ENCODE assay signal across 15 cellular contexts in genomic region chr5:133735346-133735745, GRCh38.
DNase-seq lines count a peak whose midpoint lies in the region; ATAC-seq and TF ChIP-seq lines count a peak whose summit lies in the region.
"Had no signal": no experiment of that assay in that cellular context is flagged by ENCODE, and none has a peak within 500 bp of the region (broad histone marks: within the 10 kb centered on the region; RNA-seq: fewer than 3 reads in every experiment).

No MANE protein-coding gene starts in this region.

- H3K27ac ChIP-seq in right lobe of liver = no peak overlapping the region
- no peak overlapping the region for H3K27ac ChIP-seq in sigmoid colon
- H3K27ac ChIP-seq: heart left ventricle, neutrophil, VCaP had no signal

- H3K4me1 Mint-ChIP-seq in type B pancreatic cell (ENCODE audit: unreplicated experiment) = no peaks in the 10 kb centered on the region

- TF ChIP-seq CTCF in BJ (IDR thresholded peaks at IDR 0.05; ENCODE audit: insufficient read depth, low read depth, low read length) (no peak), cardiac fibroblast (IDR thresholded peaks at IDR 0.05; ENCODE audit: low read depth, low read length) (no peak), right lobe of liver (IDR thresholded peaks at IDR 0.05) (no peak), sigmoid colon (IDR thresholded peaks at IDR 0.05) (no peak), type B pancreatic cell (conservative IDR thresholded peaks at IDR 0.05) (no peak)

- no peak for TF ChIP-seq EP300 in sigmoid colon (IDR thresholded peaks at IDR 0.05)

- WGBS in right lobe of liver (ENCODE audit: insufficient coverage, low coverage, low lambda C conversion rate, missing lambda C conversion rate) = 52% methylated on average over 9 of the region's 9 CpGs
- WGBS in sigmoid colon, 2 donors = 74 to 75% methylated on average over 9 of the region's 9 CpGs

- H3K36me3 ChIP-seq in BJ (ENCODE audit: control insufficient read depth, insufficient read depth, low read length) = no peaks in the 10 kb centered on the region
- no peaks in the 10 kb centered on the region for H3K36me3 ChIP-seq in right lobe of liver
- H3K36me3 ChIP-seq in sigmoid colon = no peaks in the 10 kb centered on the region
- H3K36me3 ChIP-seq: heart left ventricle, neutrophil had no signal

- CTCF ChIA-PET in BJ (lab: Yijun Ruan, JAX) = no interaction called here

- H3K9me3 ChIP-seq in right lobe of liver (no peaks in the 10 kb centered on the region), sigmoid colon (no peaks in the 10 kb centered on the region)
- H3K9me3 ChIP-seq: neutrophil had no signal

- intact Hi-C loops in right lobe of liver (cut with DNase I) = no loop called here
- intact Hi-C loops in sigmoid colon (cut with DNase I) = no loop called here

- TF ChIP-seq POLR2A in right lobe of liver (IDR thresholded peaks at IDR 0.05) (no peak), sigmoid colon (IDR thresholded peaks at IDR 0.05) (no peak)

- no peaks in the 10 kb centered on the region for H3K4me1 ChIP-seq in right lobe of liver
- no peaks in the 10 kb centered on the region for H3K4me1 ChIP-seq in sigmoid colon
- H3K4me1 ChIP-seq: heart left ventricle had no signal

- DNase-seq in BJ (ENCODE audit: low read depth) = peak; percentile 57
- peak; percentile 97 for DNase-seq in M059J (ENCODE audit: low read depth)
- DNase-seq in cardiac fibroblast (ENCODE audit: low read depth in 2 of 2) = peak; percentile 6 to 22
- no peak for DNase-seq in right lobe of liver
- no peak for DNase-seq in NCI-H69 (lab: John Stamatoyannopoulos, UW)
- no peak for DNase-seq in sigmoid colon
- DNase-seq in effector CD4-positive, alpha-beta T cell = no peak
- DNase-seq in type B pancreatic cell (ENCODE audit: extremely low spot score, unreplicated experiment) = no peak
- DNase-seq: AML-193; effector memory CD4-positive, alpha-beta T cell; H7; NCI-H1417 treated with DMSO at 0.1 percent for 48 hours had no signal

- no peaks in the 10 kb centered on the region for H3K27me3 Mint-ChIP-seq in type B pancreatic cell

- no peaks in the 10 kb centered on the region for H3K36me3 Mint-ChIP-seq in type B pancreatic cell

- H3K9me3 Mint-ChIP-seq in type B pancreatic cell = peaks cover 13% of the 10 kb centered on the region

- POLR2A ChIA-PET in BJ (lab: Charles Lee) = no interaction called here

- H3K4me3 ChIP-seq in BJ (ENCODE audit: low read depth, low read length) (no peak overlapping the region), cardiac fibroblast (replicated peaks in 1 of 2; ENCODE audit: low read depth in 2 of 2, low read length in 2 of 2) (no peak overlapping the region), right lobe of liver (no peak overlapping the region), sigmoid colon (no peak overlapping the region)
- H3K4me3 ChIP-seq: heart left ventricle had no signal

- H3K27me3 ChIP-seq in BJ (ENCODE audit: control insufficient read depth, insufficient read depth, low read length) = no peaks in the 10 kb centered on the region
- H3K27me3 ChIP-seq in right lobe of liver = no peaks in the 10 kb centered on the region
- H3K27me3 ChIP-seq in sigmoid colon = no peaks in the 10 kb centered on the region
- H3K27me3 ChIP-seq: heart left ventricle, neutrophil had no signal

- H3K27ac Mint-ChIP-seq in type B pancreatic cell = no peak overlapping the region

- no peak overlapping the region for H3K4me3 Mint-ChIP-seq in type B pancreatic cell

- peak in 3 of 4 donors; percentile 42 to 69 (median 58) for ATAC-seq in right lobe of liver
- ATAC-seq: heart left ventricle had no signal

Comparison
In these comparisons a context has a peak if more than half of its experiments do, and no peak if none do; other contexts are left out.
1. DNase-seq: peak in BJ (single experiment), M059J (single experiment) and cardiac fibroblast (2 of 2); none in right lobe of liver (0 of 3), NCI-H69 (single experiment), sigmoid colon (single experiment), effector CD4-positive, alpha-beta T cell (single experiment) and type B pancreatic cell (single experiment).